ENCODE assay signal across 20 cellular contexts in genomic region chr5:17802256-17802655, GRCh38.
DNase-seq lines count a peak whose midpoint lies in the region; ATAC-seq, FAIRE-seq and TF ChIP-seq lines count a peak whose summit lies in the region.
"Had no signal": no experiment of that assay in that cellular context is flagged by ENCODE, and none has a peak within 500 bp of the region (broad histone marks: within the 10 kb centered on the region; RNA-seq: fewer than 3 reads in every experiment).

No MANE protein-coding gene starts in this region.

- DNase-seq in NCI-H345 treated with DMSO at 0.1 percent for 48 hours (lab: John Stamatoyannopoulos, UW; ENCODE audit: unreplicated experiment) (peak; percentile 55), H1 (ENCODE audit: low read depth in 1 of 2, low spot score in 2 of 2) (no peak), osteocyte (ENCODE audit: extremely low spot score, unreplicated experiment) (no peak), HepG2 (ENCODE audit: low spot score) (no peak), EL (no peak), putamen (ENCODE audit: low spot score) (no peak), NCI-H1694 treated with DMSO at 0.1 percent for 48 hours (lab: John Stamatoyannopoulos, UW) (no peak)
- DNase-seq: activated CD8-positive, alpha-beta memory T cell treated with anti-CD3 and anti-CD28 coated beads, Interleukin-2, amount 10 ng/mL, durations not matched to agents 7 days and 5 days; activated effector memory CD4-positive, alpha-beta T cell treated with anti-CD3 and anti-CD28 coated beads, Interleukin-2, amount 50 U/mL, for 16 hours; AML-193; Calu3; OCI-M1; sigmoid colon; stimulated activated CD4-positive, alpha-beta T cell treated with anti-CD3 and anti-CD28 coated beads, Interleukin-4, amount 100 ng/mL, for 24 hours; stimulated activated CD8-positive, alpha-beta memory T cell treated with anti-CD3 and anti-CD28 coated beads, Interleukin-4, amount 100 ng/mL, for 48 hours had no signal

- H3K4me2 ChIP-seq in H1 (ENCODE audit: insufficient read depth in 1 of 2, low read depth in 2 of 2, low read length in 2 of 2) (peak overlapping the region in 1 of 2 experiments; percentile 10; a peak in 1 of 4 replicates), HepG2 (ENCODE audit: low read depth, low read length) (no peak overlapping the region)

- peaks cover 4% of the 10 kb centered on the region for H3K9me3 Mint-ChIP-seq in osteocyte (ENCODE audit: unreplicated experiment)
- H3K9me3 Mint-ChIP-seq: memory B cell had no signal

- intact Hi-C loops in HepG2 (cut with micrococcal nuclease; ENCODE audit: unreplicated experiment), result no loop called here

- H3K56ac ChIP-seq in H1 (replicated peaks; ENCODE audit: insufficient read length, low read depth, low read length), result no peak overlapping the region

- peaks cover 13% of the 10 kb centered on the region for H3K4me1 ChIP-seq in HUES48 (ENCODE audit: control insufficient read depth, insufficient read depth, low read length)
- peaks cover 0 to 6% (median 0%) of the 10 kb centered on the region in 4 experiments; a peak in 2 of 7 replicates for H3K4me1 ChIP-seq in H1 (replicated peaks in 1 of 4; ENCODE audit: control insufficient read depth in 3 of 4, insufficient read depth in 4 of 4, low read length in 3 of 4)
- no peaks in the 10 kb centered on the region for H3K4me1 ChIP-seq in HepG2 (ENCODE audit: insufficient read depth, low read length)
- H3K4me1 ChIP-seq: sigmoid colon had no signal

- TF ChIP-seq RAD21 in H1 (IDR thresholded peaks at IDR 0.05 in 1 of 2, conservative IDR thresholded peaks at IDR 0.05 in 1 of 2; ENCODE audit: low read depth in 2 of 2, low read length in 2 of 2) (no peak), HepG2 (CRISPR knock-in tag; IDR thresholded peaks at IDR 0.05) (no peak)

- no peaks in the 10 kb centered on the region for H3K79me1 ChIP-seq in H1 (ENCODE audit: low read depth, low read length)

- H3K27ac ChIP-seq in HUES48 (ENCODE audit: low read depth, low read length) (peak overlapping the region; percentile 58), H1 (ENCODE audit: low read depth, low read length) (no peak overlapping the region), HepG2 (ENCODE audit: extremely low read length, insufficient read depth, low read length) (no peak overlapping the region)
- H3K27ac ChIP-seq: sigmoid colon had no signal

- no peak overlapping the region for H2AK5ac ChIP-seq in H1 (ENCODE audit: low read depth, low read length)

- H4K5ac ChIP-seq in H1 (ENCODE audit: insufficient read length, low read depth, low read length), result no peak overlapping the region

- no peaks in the 10 kb centered on the region for H3K79me2 ChIP-seq in H1 (ENCODE audit: control insufficient read depth in 1 of 2, insufficient read depth in 2 of 2, low read length in 2 of 2)
- no peaks in the 10 kb centered on the region for H3K79me2 ChIP-seq in HepG2 (ENCODE audit: insufficient read depth, low read length)

- peak overlapping the region; percentile 70 for H3K27ac Mint-ChIP-seq in osteocyte (ENCODE audit: unreplicated experiment)
- H3K27ac Mint-ChIP-seq: activated CD8-positive, alpha-beta memory T cell treated with anti-CD3 and anti-CD28 coated beads, Interleukin-2, amount 10 ng/mL, durations not matched to agents 7 days and 5 days; memory B cell; T-helper 2 cell treated with Interferon-gamma antibody and Interleukin-4, amounts not matched to agents 5 μg/mL and 100 μg/mL, for 36 hours had no signal

- peaks cover 40% of the 10 kb centered on the region for H3K4me1 Mint-ChIP-seq in osteocyte (ENCODE audit: unreplicated experiment)
- H3K4me1 Mint-ChIP-seq: activated CD8-positive, alpha-beta memory T cell treated with anti-CD3 and anti-CD28 coated beads, Interleukin-2, amount 10 ng/mL, durations not matched to agents 7 days and 5 days had no signal

- no peak overlapping the region for H2BK120ac ChIP-seq in H1 (replicated peaks; ENCODE audit: low read depth, low read length)

- no peaks in the 10 kb centered on the region for H3K27me3 Mint-ChIP-seq in osteocyte (ENCODE audit: unreplicated experiment)
- H3K27me3 Mint-ChIP-seq: activated CD8-positive, alpha-beta memory T cell treated with anti-CD3 and anti-CD28 coated beads, Interleukin-2, amount 10 ng/mL, durations not matched to agents 7 days and 5 days; memory B cell had no signal

- H3K9ac ChIP-seq in HUES48 (ENCODE audit: low read depth, low read length) (no peak overlapping the region), H1 (replicated peaks in 1 of 4; ENCODE audit: extremely low read depth in 1 of 4, low read depth in 3 of 4, low read length in 3 of 4) (no peak overlapping the region), HepG2 (ENCODE audit: insufficient read depth, low read depth, low read length) (no peak overlapping the region)

- no peak for TF ChIP-seq EP300 in H1 (IDR thresholded peaks at IDR 0.05; ENCODE audit: borderline replicate concordance in 1 of 2, low read depth in 2 of 2, low read length in 2 of 2)
- TF ChIP-seq EP300 in HepG2 (IDR thresholded peaks at IDR 0.05; ENCODE audit: low read depth in 2 of 2, low read length in 2 of 2), result no peak
- TF ChIP-seq EP300 in HepG2 (CRISPR knock-in tag; IDR thresholded peaks at IDR 0.05; ENCODE audit: borderline replicate concordance), result no peak

- TF ChIP-seq POLR2A in H1 (IDR thresholded peaks at IDR 0.05; ENCODE audit: control extremely low read depth in 1 of 2, low read depth in 2 of 2, low read length in 2 of 2) (no peak), HepG2 (IDR thresholded peaks at IDR 0.05; ENCODE audit: insufficient read depth in 1 of 2, low read depth in 2 of 2, low read length in 2 of 2) (no peak)

- POLR2A ChIA-PET in H1 (lab: Charles Lee; ENCODE audit: partially characterized antibody) (no interaction called here), HepG2 (lab: Yijun Ruan, JAX) (no interaction called here)

- H3K14ac ChIP-seq in H1 (ENCODE audit: insufficient read length), result no peak overlapping the region

- TF ChIP-seq CTCF in H1 (IDR thresholded peaks at IDR 0.05; ENCODE audit: control extremely low read depth in 1 of 3, insufficient read depth in 1 of 3, low read depth in 1 of 3, low read length in 3 of 3) (no peak), osteocyte (IDR thresholded peaks at IDR 0.05) (no peak), HepG2 (CRISPR knock-in tag; IDR thresholded peaks at IDR 0.05) (no peak)

- H2BK5ac ChIP-seq in H1 (ENCODE audit: low read depth, low read length), result no peak overlapping the region

- BruUV-seq in HepG2 (replicated peaks; lab: Mats Ljungman, UMichigan), result no TSS peak

- no peak overlapping the region for H3K23ac ChIP-seq in H1 (ENCODE audit: insufficient read length)

- H2BK20ac ChIP-seq in H1 (ENCODE audit: low read length), result no peak overlapping the region

- ATAC-seq in HepG2, result no peak
- ATAC-seq: activated CD4-positive, CD25-positive, alpha-beta regulatory T cell treated with anti-CD3 and anti-CD28 coated beads, Interleukin-2, amount 50 U/mL, for 24 hours; activated CD8-positive, alpha-beta memory T cell treated with anti-CD3 and anti-CD28 coated beads, Interleukin-2, amount 10 ng/mL, durations not matched to agents 7 days and 5 days had no signal

- H2BK12ac ChIP-seq in H1 (ENCODE audit: low read depth, low read length), result no peak overlapping the region

- no peaks in the 10 kb centered on the region for H3K23me2 ChIP-seq in H1 (ENCODE audit: low read depth, low read length)

- H2AFZ ChIP-seq in H1 (ENCODE audit: low read length), result no peak overlapping the region
- no peak overlapping the region for H2AFZ ChIP-seq in HepG2 (ENCODE audit: low read length)

- H3K4me3 ChIP-seq in HUES48 (ENCODE audit: low read depth, low read length) (no peak overlapping the region), H1 (ENCODE audit: extremely low read depth in 1 of 4, insufficient read depth in 2 of 4, low read depth in 3 of 4, low read length in 4 of 4) (no peak overlapping the region), HepG2 (replicated peaks in 1 of 3; ENCODE audit: insufficient read depth in 1 of 3, low read depth in 2 of 3, low read length in 3 of 3) (no peak overlapping the region)
- H3K4me3 ChIP-seq: sigmoid colon had no signal

- H3K36me3 Mint-ChIP-seq in osteocyte (ENCODE audit: unreplicated experiment), result no peaks in the 10 kb centered on the region
- H3K36me3 Mint-ChIP-seq: activated CD8-positive, alpha-beta memory T cell treated with anti-CD3 and anti-CD28 coated beads, Interleukin-2, amount 10 ng/mL, durations not matched to agents 7 days and 5 days; memory B cell had no signal

- H3K18ac ChIP-seq in H1 (ENCODE audit: extremely low read depth, low read length), result no peak overlapping the region

- no peak overlapping the region for H3K4ac ChIP-seq in H1 (replicated peaks; ENCODE audit: insufficient read length, low read depth, low read length)

- no peaks in the 10 kb centered on the region for H3K36me3 ChIP-seq in HUES48 (ENCODE audit: control insufficient read depth, insufficient read depth, low read length)
- no peaks in the 10 kb centered on the region; a peak in 1 of 8 replicates for H3K36me3 ChIP-seq in H1 (ENCODE audit: control insufficient read depth in 2 of 4, insufficient read depth in 4 of 4, low read length in 3 of 4)
- H3K36me3 ChIP-seq in HepG2 (replicated peaks in 1 of 2; ENCODE audit: control insufficient read depth in 1 of 2, insufficient read depth in 2 of 2, low read length in 2 of 2), result no peaks in the 10 kb centered on the region
- H3K36me3 ChIP-seq: sigmoid colon had no signal

- H3K27me3 ChIP-seq in HUES48 (ENCODE audit: control insufficient read depth, insufficient read depth, low read length) (no peaks in the 10 kb centered on the region), H1 (replicated peaks in 1 of 4; ENCODE audit: control insufficient read depth in 3 of 4, extremely low read depth in 1 of 4, insufficient read depth in 3 of 4, low read length in 3 of 4) (no peaks in the 10 kb centered on the region), HepG2 (ENCODE audit: control insufficient read depth in 1 of 2, insufficient read depth in 2 of 2, low read length in 2 of 2) (no peaks in the 10 kb centered on the region; a peak in 1 of 5 replicates)
- H3K27me3 ChIP-seq: sigmoid colon had no signal

- FAIRE-seq in H1 (lab: Jason Lieb, UNC) (no peak), HepG2 (lab: Jason Lieb, UNC) (no peak)
- FAIRE-seq: colon had no signal

- WGBS in H1 (ENCODE audit: extremely low coverage in 1 of 2, insufficient coverage in 1 of 2, insufficient read length in 1 of 2, insufficient replicate concordance in 2 of 2, low coverage in 1 of 2, low lambda C conversion rate in 2 of 2, missing lambda C conversion rate in 1 of 2), 2 experiments, result 53% methylated on average over 3 of the region's 3 CpGs; no CpG with 5 or more reads in 1 of the 2 experiments
- 21% methylated on average over 3 of the region's 3 CpGs for WGBS in HepG2 (ENCODE audit: low lambda C conversion rate)

- H3K4me3 Mint-ChIP-seq in osteocyte (ENCODE audit: unreplicated experiment), result no peak overlapping the region
- H3K4me3 Mint-ChIP-seq: activated CD8-positive, alpha-beta memory T cell treated with anti-CD3 and anti-CD28 coated beads, Interleukin-2, amount 10 ng/mL, durations not matched to agents 7 days and 5 days; memory B cell; T-helper 2 cell treated with Interferon-gamma antibody and Interleukin-4, amounts not matched to agents 5 μg/mL and 100 μg/mL, for 36 hours had no signal

- H4K91ac ChIP-seq in H1 (replicated peaks; ENCODE audit: insufficient read length, low read length), result no peak overlapping the region

- CTCF ChIA-PET in H1 (lab: Charles Lee; ENCODE audit: partially characterized antibody) (interaction anchor here (0.7 to 1.2 kb wide), 2 partner anchors 74 to 587 kb away, joined by 4 to 6 read pairs; no protein-coding TSS in a partner anchor), HepG2 (lab: Yijun Ruan, JAX; ENCODE audit: low intra/inter-chr PET ratio, low total read pairs) (no interaction called here)

- in situ Hi-C loops in HepG2 (cut with HindIII; ENCODE audit: extremely low pct_ligation_motif_present, low pct_unique_long_range_greater_than_20kb), result no loop called here

- H4K20me1 ChIP-seq in H1 (replicated peaks in 1 of 2; ENCODE audit: control insufficient read depth in 1 of 2, insufficient read depth in 2 of 2, low read length in 2 of 2) (no peaks in the 10 kb centered on the region), HepG2 (ENCODE audit: insufficient read depth, low read length) (no peaks in the 10 kb centered on the region)

- H2BK15ac ChIP-seq in H1 (ENCODE audit: low read length), result no peak overlapping the region

- H4K8ac ChIP-seq in H1 (ENCODE audit: extremely low read depth, insufficient read depth, low read length), result no peak overlapping the region

- H3K9me3 ChIP-seq in HUES48 (ENCODE audit: control insufficient read depth, insufficient read depth, low read length) (no peaks in the 10 kb centered on the region), H1 (ENCODE audit: insufficient read depth in 2 of 2, low read depth in 1 of 2, low read length in 1 of 2) (no peaks in the 10 kb centered on the region), HepG2 (ENCODE audit: low read length) (peaks cover 59% of the 10 kb centered on the region)
- H3K9me3 ChIP-seq: sigmoid colon had no signal
